In the genomic region with DNA sequence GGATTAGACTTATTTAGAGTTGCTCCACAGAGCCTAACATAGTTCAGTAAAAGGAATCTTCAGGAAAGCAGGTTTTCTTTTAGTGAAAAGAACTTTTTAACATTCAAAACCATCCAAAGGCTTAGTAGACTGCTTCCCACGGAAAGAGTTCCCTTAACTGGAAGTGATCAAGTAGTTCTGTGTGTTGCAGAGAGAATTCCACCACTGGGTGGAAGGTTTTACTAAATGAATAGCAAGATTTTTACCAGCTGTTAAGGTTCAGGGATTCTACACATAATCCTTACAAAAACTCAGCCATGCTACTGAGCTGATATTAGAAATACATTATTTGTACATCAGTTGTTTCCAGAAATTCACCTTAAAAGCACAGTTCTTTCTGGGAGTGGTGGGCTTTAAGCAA, we compare ENCODE assay signal across 15 cellular contexts.
DNase-seq lines count a peak whose midpoint lies in the region; ATAC-seq and TF ChIP-seq lines count a peak whose summit lies in the region.
"Had no signal": no experiment of that assay in that cellular context is flagged by ENCODE, and none has a peak within 500 bp of the region (broad histone marks: within the 10 kb centered on the region; RNA-seq: fewer than 3 reads in every experiment).

No MANE protein-coding gene starts in this region.

- dilution Hi-C loops in IMR-90 (cut with HindIII; ENCODE audit: low sequenced_read_pairs, unreplicated experiment): no loop called here

- peak overlapping the region; percentile 82; the same call in 1 of the 2 replicates for H2BK120ac ChIP-seq in IMR-90 (ENCODE audit: low read depth, low read length)

- H3K9ac ChIP-seq in IMR-90 (ENCODE audit: low read depth, low read length): no peak overlapping the region; the same call in 1 of the 2 replicates
- H3K9ac ChIP-seq: BLaER1 treated with 17β-estradiol and CSF1 and Interleukin-3, amounts not matched to agents 10 nM and 100 nM had no signal

- peaks cover 9% of the 10 kb centered on the region for H3K9me3 Mint-ChIP-seq in osteocyte (ENCODE audit: unreplicated experiment)

- H2BK5ac ChIP-seq in IMR-90 (ENCODE audit: low read depth, low read length, poor library complexity, severe bottlenecking): no peak overlapping the region

- peaks cover 0 to 11% of the 10 kb centered on the region in 2 experiments; a peak in 1 of 4 replicates for H3K79me1 ChIP-seq in IMR-90 (ENCODE audit: low read depth in 1 of 2, low read length in 2 of 2)

- TF ChIP-seq CTCF in IMR-90 (conservative IDR thresholded peaks at IDR 0.05; ENCODE audit: low read depth, low read length) (no peak), esophagus muscularis mucosa (IDR thresholded peaks at IDR 0.05) (peak in 2 of 3 experiments; percentile 20 to 23), osteocyte (IDR thresholded peaks at IDR 0.05) (peak; percentile 8)

- peaks cover 11% of the 10 kb centered on the region for H3K4me1 Mint-ChIP-seq in osteocyte (ENCODE audit: unreplicated experiment)
- H3K4me1 Mint-ChIP-seq: CD8-positive, alpha-beta memory T cell had no signal

- H2BK15ac ChIP-seq in IMR-90 (ENCODE audit: low read depth, low read length): peak overlapping the region; percentile 32; the same call in 1 of the 3 replicates

- TF ChIP-seq POLR2A in IMR-90 (IDR thresholded peaks at IDR 0.05; ENCODE audit: low read depth, low read length) (no peak), esophagus muscularis mucosa (IDR thresholded peaks at IDR 0.05; ENCODE audit: low read depth) (no peak)

- no peak overlapping the region for H3K56ac ChIP-seq in IMR-90 (ENCODE audit: extremely low read depth, insufficient read depth, low read length)

- peaks cover 4% of the 10 kb centered on the region for H3K9me1 ChIP-seq in IMR-90 (ENCODE audit: insufficient read depth, low read length)

- H3K4me3 Mint-ChIP-seq in osteocyte (ENCODE audit: unreplicated experiment): no peak overlapping the region
- H3K4me3 Mint-ChIP-seq: CD8-positive, alpha-beta memory T cell had no signal

- no peak overlapping the region; the same call in 1 of the 2 replicates for H3K23ac ChIP-seq in IMR-90 (ENCODE audit: low read depth, low read length)

- intact Hi-C loops in IMR-90 (cut with micrococcal nuclease) (no loop called here), esophagus muscularis mucosa (cut with DNase I) (loop anchor here (5.0 kb wide), 1 partner anchor 88 kb away; no protein-coding TSS in a partner anchor), left colon (cut with DNase I, micrococcal nuclease) (no loop called here)

- H2AFZ ChIP-seq in IMR-90 (replicated peaks; ENCODE audit: low read length, poor library complexity): no peak overlapping the region

- H3K36me3 Mint-ChIP-seq in osteocyte (ENCODE audit: unreplicated experiment): no peaks in the 10 kb centered on the region
- H3K36me3 Mint-ChIP-seq: CD8-positive, alpha-beta memory T cell had no signal

- H3K27ac ChIP-seq in IMR-90 (ENCODE audit: insufficient read depth, low read length): no peak overlapping the region
- no peak overlapping the region for H3K27ac ChIP-seq in esophagus muscularis mucosa (replicated peaks in 1 of 4)
- H3K27ac ChIP-seq: BLaER1 treated with 17β-estradiol and CSF1 and Interleukin-3, amounts not matched to agents 10 nM and 100 nM had no signal

- no peak overlapping the region for H3K4me2 ChIP-seq in IMR-90 (ENCODE audit: low read depth, low read length)
- H3K4me2 ChIP-seq: BLaER1 treated with 17β-estradiol and CSF1 and Interleukin-3, amounts not matched to agents 10 nM and 100 nM had no signal

- in situ Hi-C loops in IMR-90 (cut with MboI; ENCODE audit: low sequenced_read_pairs): no loop called here

- H3K4me3 ChIP-seq in IMR-90 (ENCODE audit: insufficient read depth, low read depth, low read length) (no peak overlapping the region), esophagus muscularis mucosa (no peak overlapping the region)
- H3K4me3 ChIP-seq: BLaER1 treated with 17β-estradiol and CSF1 and Interleukin-3, amounts not matched to agents 10 nM and 100 nM had no signal

- peak; percentile 35 for DNase-seq in IMR-90
- DNase-seq in esophagus muscularis mucosa (ENCODE audit: extremely low spot score): no peak
- no peak for DNase-seq in osteocyte (ENCODE audit: extremely low spot score, unreplicated experiment)
- DNase-seq in left colon: no peak
- no peak for DNase-seq in Kasumi-1 (lab: John Stamatoyannopoulos, UW)
- DNase-seq in activated CD8-positive, alpha-beta memory T cell treated with anti-CD3 and anti-CD28 coated beads for 24 hours: no peak
- no peak for DNase-seq in HPDE6-E6E7 (ENCODE audit: extremely low spot score)
- DNase-seq: CD8-positive, alpha-beta memory T cell; GDM1; Karpas-422; NCI-H1105; NCI-H187 treated with DMSO at 0.1 percent for 48 hours; NCI-H69; SHP77 treated with DMSO at 0.1 percent for 48 hours had no signal

- H3K14ac ChIP-seq in IMR-90 (replicated peaks; ENCODE audit: low read depth, low read length): peak overlapping the region; percentile 43; the same call in 1 of the 2 replicates

- H3K18ac ChIP-seq in IMR-90 (ENCODE audit: low read depth, low read length): peak overlapping the region; percentile 28; the same call in 1 of the 2 replicates

- H2AK9ac ChIP-seq in IMR-90 (replicated peaks; ENCODE audit: low read depth, low read length, poor library complexity): no peak overlapping the region

- no peak for TF ChIP-seq EP300 in esophagus muscularis mucosa (IDR thresholded peaks at IDR 0.05)

- peak overlapping the region; percentile 90; the same call in 1 of the 2 replicates for H2BK20ac ChIP-seq in IMR-90 (ENCODE audit: low read depth, low read length)

- no peak for TF ChIP-seq RAD21 in IMR-90 (IDR thresholded peaks at IDR 0.05; ENCODE audit: low read length)

- H3K4me1 ChIP-seq in IMR-90 (ENCODE audit: control insufficient read depth, insufficient read depth, low read length) (peaks cover 14% of the 10 kb centered on the region), esophagus muscularis mucosa (peaks cover 0 to 33% (median 25%) of the 10 kb centered on the region in 4 donors)
- H3K4me1 ChIP-seq: BLaER1 treated with 17β-estradiol and CSF1 and Interleukin-3, amounts not matched to agents 10 nM and 100 nM had no signal

- H4K5ac ChIP-seq in IMR-90 (ENCODE audit: low read depth, low read length): peak overlapping the region; percentile 49; the same call in 1 of the 2 replicates

- ATAC-seq in IMR-90 (ENCODE audit: low read depth) (peak; percentile 50; the same call in 1 of the 2 replicates), left colon (no peak)

- no peak overlapping the region for H3K27ac Mint-ChIP-seq in osteocyte (ENCODE audit: unreplicated experiment)
- H3K27ac Mint-ChIP-seq: CD8-positive, alpha-beta memory T cell had no signal

- H4K91ac ChIP-seq in IMR-90 (ENCODE audit: insufficient read depth, low read depth, low read length): no peak overlapping the region

- H3K9me3 ChIP-seq in IMR-90 (ENCODE audit: control insufficient read depth, insufficient read depth, low read length) (no peaks in the 10 kb centered on the region), esophagus muscularis mucosa (no peaks in the 10 kb centered on the region)
- H3K9me3 ChIP-seq: BLaER1 treated with 17β-estradiol and CSF1 and Interleukin-3, amounts not matched to agents 10 nM and 100 nM had no signal

- H4K8ac ChIP-seq in IMR-90 (ENCODE audit: low read depth in 2 of 2, low read length in 2 of 2): peak overlapping the region in 1 of 2 experiments; percentile 69; a peak in 2 of 4 replicates

- H2AK5ac ChIP-seq in IMR-90 (ENCODE audit: low read depth, low read length): no peak overlapping the region

- H4K20me1 ChIP-seq in IMR-90 (ENCODE audit: insufficient read depth, low read length): no peaks in the 10 kb centered on the region
- H4K20me1 ChIP-seq: BLaER1 treated with 17β-estradiol and CSF1 and Interleukin-3, amounts not matched to agents 10 nM and 100 nM had no signal

- peak overlapping the region; percentile 57; the same call in 1 of the 2 replicates for H3K4ac ChIP-seq in IMR-90 (ENCODE audit: low read depth, low read length)

- H3K27me3 ChIP-seq in IMR-90 (ENCODE audit: control insufficient read depth, insufficient read depth, low read length) (no peaks in the 10 kb centered on the region), esophagus muscularis mucosa (no peaks in the 10 kb centered on the region)
- H3K27me3 ChIP-seq: BLaER1 treated with 17β-estradiol and CSF1 and Interleukin-3, amounts not matched to agents 10 nM and 100 nM had no signal

- POLR2A ChIA-PET in IMR-90 (lab: Charles Lee; ENCODE audit: unreplicated experiment): interaction anchor here (0.6 kb wide), 1 partner anchor 86 kb away, joined by 3 read pairs; no protein-coding TSS in a partner anchor

- CTCF ChIA-PET in IMR-90 (lab: Yijun Ruan, JAX): interaction anchor here (1.1 to 1.9 kb wide), 4 partner anchors 8 to 74 kb away, joined by 4 to 5 read pairs (median 4); no protein-coding TSS in a partner anchor

- H3K36me3 ChIP-seq in IMR-90 (ENCODE audit: control insufficient read depth, insufficient read depth, low read length) (no peaks in the 10 kb centered on the region), esophagus muscularis mucosa (no peaks in the 10 kb centered on the region)
- H3K36me3 ChIP-seq: BLaER1 treated with 17β-estradiol and CSF1 and Interleukin-3, amounts not matched to agents 10 nM and 100 nM had no signal

- BruUV-seq in IMR-90 (replicated peaks; lab: Mats Ljungman, UMichigan): no TSS peak

- WGBS in IMR-90 (ENCODE audit: extremely low coverage in 2 of 2, insufficient read length in 1 of 2), 2 experiments: no CpG with 5 or more reads among the region's 1 CpG
- 31% methylated on average over 1 of the region's 1 CpG for WGBS in esophagus muscularis mucosa

- H3K27me3 Mint-ChIP-seq in osteocyte (ENCODE audit: unreplicated experiment): peaks cover 12% of the 10 kb centered on the region

TF ChIP-seq in IMR-90, 13 proteins besides CTCF, POLR2A, EP300 and RAD21 (continues in another document):
- TF ChIP-seq FOS (IDR thresholded peaks at IDR 0.05; ENCODE audit: low read depth, low read length): no peak
- TF ChIP-seq, protein P1, sequence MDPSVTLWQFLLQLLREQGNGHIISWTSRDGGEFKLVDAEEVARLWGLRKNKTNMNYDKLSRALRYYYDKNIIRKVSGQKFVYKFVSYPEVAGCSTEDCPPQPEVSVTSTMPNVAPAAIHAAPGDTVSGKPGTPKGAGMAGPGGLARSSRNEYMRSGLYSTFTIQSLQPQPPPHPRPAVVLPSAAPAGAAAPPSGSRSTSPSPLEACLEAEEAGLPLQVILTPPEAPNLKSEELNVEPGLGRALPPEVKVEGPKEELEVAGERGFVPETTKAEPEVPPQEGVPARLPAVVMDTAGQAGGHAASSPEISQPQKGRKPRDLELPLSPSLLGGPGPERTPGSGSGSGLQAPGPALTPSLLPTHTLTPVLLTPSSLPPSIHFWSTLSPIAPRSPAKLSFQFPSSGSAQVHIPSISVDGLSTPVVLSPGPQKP (IDR thresholded peaks at IDR 0.05; ENCODE audit: borderline replicate concordance, low read depth, low read length): no peak
- TF ChIP-seq BHLHE40 (IDR thresholded peaks at IDR 0.05; ENCODE audit: low read depth, low read length): no peak
- no peak for TF ChIP-seq MAFK (IDR thresholded peaks at IDR 0.05; ENCODE audit: low read depth, low read length)
- TF ChIP-seq NFE2L2 (IDR thresholded peaks at IDR 0.05; ENCODE audit: low read depth, low read length): no peak
- no peak for TF ChIP-seq RFX5 (IDR thresholded peaks at IDR 0.05; ENCODE audit: low read depth, low read length)
- TF ChIP-seq MXI1 (IDR thresholded peaks at IDR 0.05; ENCODE audit: borderline replicate concordance, low read depth, low read length): no peak
- no peak for TF ChIP-seq CEBPB (IDR thresholded peaks at IDR 0.05; ENCODE audit: low read depth, low read length)
